ENCODE assay signal across 8 cellular contexts in genomic region chr9:110152704-110153374, GRCh38. TPM values are rescaled to one million over a fixed set of nuclear protein-coding genes. Genes with fewer than 3 reads are reported as not detected.
DNase-seq lines count a peak whose midpoint lies in the region; ATAC-seq and TF ChIP-seq lines count a peak whose summit lies in the region.

No MANE protein-coding gene starts in this region.

- no peak overlapping the region for H3K9ac ChIP-seq in endodermal cell (ENCODE audit: extremely low read depth, low read length, poor library complexity, severe bottlenecking)

- H3K27ac ChIP-seq in KOPT-K1 (ENCODE audit: low read depth, low read length, poor library complexity, severe bottlenecking) (peak overlapping the region; percentile 100), Peyer's patch (peak overlapping the region in 1 of 4 donors; percentile 61), endodermal cell (ENCODE audit: low read depth, low read length) (no peak overlapping the region)

- peak overlapping the region; percentile 42 for H3K27ac Mint-ChIP-seq in activated T-cell treated with anti-CD3 and anti-CD28 coated beads, Interleukin-2, amount 50 U/mL, for 24 hours
- no peak overlapping the region for H3K27ac Mint-ChIP-seq in endodermal cell
- peak overlapping the region; percentile 38 to 59 for H3K27ac Mint-ChIP-seq in natural killer cell

- H3K9me3 ChIP-seq in KOPT-K1 (ENCODE audit: insufficient read depth, low read length, poor library complexity, severe bottlenecking) (no peaks in the 10 kb centered on the region), Peyer's patch (no peaks in the 10 kb centered on the region), endodermal cell (ENCODE audit: control insufficient read depth, low read length) (peaks cover 8% of the 10 kb centered on the region)

- H3K36me3 ChIP-seq in KOPT-K1 (ENCODE audit: insufficient read depth, low read length): peaks cover 67% of the 10 kb centered on the region
- no peaks in the 10 kb centered on the region for H3K36me3 ChIP-seq in Peyer's patch
- H3K36me3 ChIP-seq in endodermal cell (ENCODE audit: control insufficient read depth, insufficient read depth, low read length): no peaks in the 10 kb centered on the region

- peaks cover 7% of the 10 kb centered on the region for H3K36me3 Mint-ChIP-seq in activated T-cell treated with anti-CD3 and anti-CD28 coated beads, Interleukin-2, amount 50 U/mL, for 24 hours (ENCODE audit: low read depth)
- H3K36me3 Mint-ChIP-seq in endodermal cell (ENCODE audit: low read depth) (peaks cover 11% of the 10 kb centered on the region), natural killer cell (peaks cover 9% of the 10 kb centered on the region)

- H3K27me3 ChIP-seq in Peyer's patch (no peaks in the 10 kb centered on the region), endodermal cell (ENCODE audit: control insufficient read depth, insufficient read depth, low read length, poor library complexity, severe bottlenecking) (no peaks in the 10 kb centered on the region)

- no peak for TF ChIP-seq POLR2A in Peyer's patch (IDR thresholded peaks at IDR 0.05)

- intact Hi-C loops in natural killer cell (cut with micrococcal nuclease): loop anchor here (1.0 to 2.0 kb wide), 4 partner anchors 250 to 908 kb away; no protein-coding TSS in a partner anchor

- no peak overlapping the region for H3K4me3 Mint-ChIP-seq in activated T-cell treated with anti-CD3 and anti-CD28 coated beads, Interleukin-2, amount 50 U/mL, for 24 hours
- H3K4me3 Mint-ChIP-seq in endodermal cell (no peak overlapping the region), natural killer cell (peak overlapping the region; percentile 50)

- H3K9me3 Mint-ChIP-seq in activated T-cell treated with anti-CD3 and anti-CD28 coated beads, Interleukin-2, amount 50 U/mL, for 24 hours: no peaks in the 10 kb centered on the region
- peaks cover 4% of the 10 kb centered on the region for H3K9me3 Mint-ChIP-seq in endodermal cell
- no peaks in the 10 kb centered on the region for H3K9me3 Mint-ChIP-seq in natural killer cell

- no peaks in the 10 kb centered on the region for H3K27me3 Mint-ChIP-seq in activated T-cell treated with anti-CD3 and anti-CD28 coated beads, Interleukin-2, amount 50 U/mL, for 24 hours
- H3K27me3 Mint-ChIP-seq in endodermal cell (ENCODE audit: insufficient read depth): no peaks in the 10 kb centered on the region
- H3K27me3 Mint-ChIP-seq in natural killer cell (ENCODE audit: low read depth in 2 of 2): no peaks in the 10 kb centered on the region

- DNase-seq in activated T-cell treated with anti-CD3 and anti-CD28 coated beads, Interleukin-2, amount 50 U/mL, for 24 hours: no peak
- DNase-seq in activated T-cell treated with anti-CD3 and anti-CD28 coated beads, Interleukin-2, amount 50 U/mL, for 48 hours: no peak
- DNase-seq in Peyer's patch: no peak
- peak; percentile 63 for DNase-seq in endodermal cell
- no peak for DNase-seq in natural killer cell
- DNase-seq in effector CD4-positive, alpha-beta T cell: no peak

- peaks cover 67% of the 10 kb centered on the region for H3K4me1 Mint-ChIP-seq in activated T-cell treated with anti-CD3 and anti-CD28 coated beads, Interleukin-2, amount 50 U/mL, for 24 hours (ENCODE audit: low read depth)
- H3K4me1 Mint-ChIP-seq in endodermal cell (no peaks in the 10 kb centered on the region), natural killer cell (peaks cover 86 to 88% of the 10 kb centered on the region in 2 donors)

- TF ChIP-seq CTCF in Peyer's patch (IDR thresholded peaks at IDR 0.05): peak; percentile 62 to 85 (median 80)
- TF ChIP-seq CTCF in endodermal cell (conservative IDR thresholded peaks at IDR 0.05): peak; percentile 87
- TF ChIP-seq CTCF in natural killer cell (IDR thresholded peaks at IDR 0.05): peak; percentile 73

- 75 to 100% methylated on average over 1 to 3 of the region's 3 CpGs for WGBS in endodermal cell (ENCODE audit: insufficient coverage in 1 of 2, insufficient read length in 1 of 2), 2 experiments

- ATAC-seq in natural killer cell (peak in 2 of 3 donors; percentile 31 to 36), HG03469 (IDR thresholded peaks at IDR 0.05; ENCODE audit: unreplicated experiment) (no peak)

- no peak overlapping the region for H3K4me3 ChIP-seq in Peyer's patch
- H3K4me3 ChIP-seq in endodermal cell (ENCODE audit: low read length): no peak overlapping the region

- H3K4me1 ChIP-seq in Peyer's patch (peaks cover 0 to 33% (median 19%) of the 10 kb centered on the region in 4 donors), endodermal cell (ENCODE audit: control insufficient read depth, insufficient read depth, low read length) (no peaks in the 10 kb centered on the region)

RNA-seq across cellular contexts. Expression of gene C9orf152, which starts 55.1 kb away (rescaled TPM):
- total RNA-seq in Peyer's patch: 10 to 100 TPM in 2 of 4 donors, 1 to 10 TPM in 2; 9.2 to 12.8 (median 10.9) TPM
- not detected for total RNA-seq in endodermal cell
- not detected for polyA plus RNA-seq in endodermal cell (2013, experiment 1 of 2)
- not detected for polyA plus RNA-seq in endodermal cell (2013, experiment 2 of 2)
- total RNA-seq in natural killer cell: not detected

Comparison
In these comparisons a context has a peak if more than half of its experiments do, and no peak if none do; other contexts are left out.
1. RNA of gene C9orf152, which starts 55.1 kb away (total RNA-seq): 9.2 to 12.8 TPM in Peyer's patch; not detected in endodermal cell and not detected in natural killer cell; every median in the first group is over 10 times any median in the second.
2. Peak in every context shown above with its lines, with median percentiles within 50 percentile points of each other: CTCF ChIP-seq.